Comparison of ENCODE assay signal across 8 cellular contexts in genomic region chr4:165255439-165255838, GRCh38. TPM values are rescaled to one million over a fixed set of nuclear protein-coding genes. Genes with fewer than 3 reads are reported as not detected.
DNase-seq lines count a peak whose midpoint lies in the region; ATAC-seq and TF ChIP-seq lines count a peak whose summit lies in the region.
"Not testable (repeated sequence)": the region's sequence is repeated elsewhere in the genome, so short reads cannot be mapped to it uniquely, and the experiment has no call there.

No MANE protein-coding gene starts in this region.

- peak; percentile 79 for DNase-seq in SKM-1 (lab: John Stamatoyannopoulos, UW; ENCODE audit: unreplicated experiment)
- peak; percentile 52 to 63 for DNase-seq in activated T-cell treated with anti-CD3 and anti-CD28 coated beads, Interleukin-2, amount 50 U/mL, for 48 hours
- DNase-seq in naive thymus-derived CD4-positive, alpha-beta T cell, result peak; percentile 11 to 86 (median 76)
- DNase-seq in stomach, result peak; percentile 27

- H3K27ac ChIP-seq in naive thymus-derived CD4-positive, alpha-beta T cell (ENCODE audit: low read depth, low read length), result not testable (repeated sequence)
- H3K27ac ChIP-seq in stomach, result peak overlapping the region in 2 of 5 donors; percentile 47 to 60

- H3K9me3 ChIP-seq in naive thymus-derived CD4-positive, alpha-beta T cell (ENCODE audit: control insufficient read depth in 2 of 3, low read length in 3 of 3); stomach: not testable (repeated sequence)

- peaks cover 0 to 42% of the 10 kb centered on the region in 2 donors for H3K4me1 ChIP-seq in naive thymus-derived CD4-positive, alpha-beta T cell (ENCODE audit: control insufficient read depth in 2 of 2, insufficient read depth in 2 of 2, low read length in 2 of 2)
- H3K4me1 ChIP-seq in stomach, result peaks cover 0 to 10% (median 5%) of the 10 kb centered on the region in 4 donors

- CTCF ChIA-PET in naive thymus-derived CD4-positive, alpha-beta T cell (lab: Charles Lee), result not testable (repeated sequence)

- peak overlapping the region; percentile 55 for H3K4me3 ChIP-seq in naive thymus-derived CD4-positive, alpha-beta T cell (ENCODE audit: low read length)
- not testable (repeated sequence) for H3K4me3 ChIP-seq in stomach

- ATAC-seq in GM18499 (IDR thresholded peaks at IDR 0.05; ENCODE audit: insufficient read depth, unreplicated experiment) (peak; percentile 93), GM21737 (IDR thresholded peaks at IDR 0.05; ENCODE audit: unreplicated experiment) (peak; percentile 94), HG03520 (IDR thresholded peaks at IDR 0.05; ENCODE audit: unreplicated experiment) (peak; percentile 96), esophagus mucosa (peak; percentile 98)
- ATAC-seq in naive thymus-derived CD4-positive, alpha-beta T cell, result peak; percentile 89

- not testable (repeated sequence) for H3K9me3 Mint-ChIP-seq in naive thymus-derived CD4-positive, alpha-beta T cell

- intact Hi-C loops in naive thymus-derived CD4-positive, alpha-beta T cell (cut with micrococcal nuclease), result loop anchor here (1.0 to 5.0 kb wide), 3 partner anchors 47 to 143 kb away; partner anchors contain the start of genes MSMO1 (in 1 of the 2) and TMEM192 (in 1 of the 2)
- intact Hi-C loops in stomach (cut with DNase I; ENCODE audit: low total_unique reads), result not testable (repeated sequence)

- H3K4me3 Mint-ChIP-seq in naive thymus-derived CD4-positive, alpha-beta T cell, result peak overlapping the region; percentile 66 to 92 (median 82)

- peaks cover 28 to 71% (median 62%) of the 10 kb centered on the region in 7 donors for H3K4me1 Mint-ChIP-seq in naive thymus-derived CD4-positive, alpha-beta T cell

- peak overlapping the region; percentile 92 to 99 (median 95) for H3K27ac Mint-ChIP-seq in naive thymus-derived CD4-positive, alpha-beta T cell

- not testable (repeated sequence) for TF ChIP-seq EP300 in stomach (IDR thresholded peaks at IDR 0.05)

- not testable (repeated sequence) for TF ChIP-seq CTCF in stomach (IDR thresholded peaks at IDR 0.05)

- H3K27me3 Mint-ChIP-seq in naive thymus-derived CD4-positive, alpha-beta T cell, result not testable (repeated sequence)

- H3K36me3 ChIP-seq in naive thymus-derived CD4-positive, alpha-beta T cell (ENCODE audit: control insufficient read depth in 2 of 3, insufficient read depth in 3 of 3, low read length in 3 of 3); stomach: not testable (repeated sequence)

- not testable (repeated sequence) for H3K27me3 ChIP-seq in naive thymus-derived CD4-positive, alpha-beta T cell (ENCODE audit: control insufficient read depth in 2 of 2, insufficient read depth in 2 of 2, low read length in 2 of 2); stomach

- WGBS in stomach, 5 donors, result 40 to 73% (median 55%) methylated on average over 4 of the region's 4 CpGs

- POLR2A ChIA-PET in naive thymus-derived CD4-positive, alpha-beta T cell (lab: Charles Lee), result not testable (repeated sequence)

- peaks cover 0 to 22% (median 0%) of the 10 kb centered on the region in 5 donors for H3K36me3 Mint-ChIP-seq in naive thymus-derived CD4-positive, alpha-beta T cell

- TF ChIP-seq POLR2A in stomach (IDR thresholded peaks at IDR 0.05), result not testable (repeated sequence)

RNA-seq across cellular contexts. Expression of gene KLHL2, which starts 48.1 kb away (rescaled TPM):
- 26.7 TPM for total RNA-seq in esophagus mucosa
- 10 to 100 TPM; 26.9 to 39.9 (median 27.9) TPM for total RNA-seq in naive thymus-derived CD4-positive, alpha-beta T cell
- polyA plus RNA-seq in naive thymus-derived CD4-positive, alpha-beta T cell, result 1 to 10 TPM; 4.8 to 7.4 TPM
- total RNA-seq in stomach, result 10 to 100 TPM; 11.1 to 34.3 (median 16.7) TPM
- polyA plus RNA-seq in stomach, result 10 to 100 TPM; 12.2 to 17.7 (median 12.7) TPM

Comparison
In these comparisons a context has a peak if more than half of its experiments do, and no peak if none do; other contexts are left out.
1. DNase-seq: peak in every context shown above with its lines; median percentile 79 in SKM-1; 76 in naive thymus-derived CD4-positive, alpha-beta T cell; 58 in activated T-cell treated with anti-CD3 and anti-CD28 coated beads, Interleukin-2, amount 50 U/mL, for 48 hours; 27 in stomach.